Comparison of ENCODE assay signal across 25 cellular contexts in the genomic region with DNA sequence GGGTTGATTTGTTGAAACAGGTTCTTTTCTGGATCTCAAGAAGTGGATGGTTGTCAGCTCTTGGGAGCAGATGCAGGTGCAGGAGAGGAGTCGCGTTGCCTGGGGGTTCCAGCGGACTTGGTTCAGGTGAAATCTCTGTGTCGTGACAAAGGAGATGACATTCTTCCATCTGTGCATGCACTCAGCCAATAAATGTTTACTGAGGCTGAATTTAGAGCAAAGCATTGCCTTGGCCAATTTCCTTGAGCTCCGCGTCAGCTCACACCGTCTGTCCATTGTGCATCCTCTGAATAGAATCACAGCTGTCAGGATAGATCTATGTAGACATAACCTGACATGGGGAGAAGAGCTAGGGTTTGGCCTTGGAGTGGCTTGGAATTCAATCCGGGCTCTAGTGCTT.
DNase-seq lines count a peak whose midpoint lies in the region; ATAC-seq and TF ChIP-seq lines count a peak whose summit lies in the region.
"Had no signal": no experiment of that assay in that cellular context is flagged by ENCODE, and none has a peak within 500 bp of the region (broad histone marks: within the 10 kb centered on the region; RNA-seq: fewer than 3 reads in every experiment).

No MANE protein-coding gene starts in this region.

- H3K36me3 Mint-ChIP-seq in natural killer cell treated with Interleukin-12 subunit alpha and Interleukin-12 subunit beta and Interleukin-15 and Interleukin-18, amount 100 ng/mL, for 72 hours, result no peaks in the 10 kb centered on the region
- H3K36me3 Mint-ChIP-seq in natural killer cell, result no peaks in the 10 kb centered on the region
- H3K36me3 Mint-ChIP-seq: CD8-positive, alpha-beta T cell had no signal

- no peak overlapping the region for H2AFZ ChIP-seq in osteoblast (ENCODE audit: low read length)
- no peak overlapping the region for H2AFZ ChIP-seq in hepatocyte
- H2AFZ ChIP-seq in trophoblast cell (ENCODE audit: insufficient read depth, low read length, poor library complexity), result no peak overlapping the region

- H3K79me1 ChIP-seq in trophoblast cell (ENCODE audit: low read length), result no peaks in the 10 kb centered on the region

- H3K4me3 ChIP-seq in osteoblast (ENCODE audit: insufficient read depth, low read length) (no peak overlapping the region), hepatocyte (no peak overlapping the region), trophoblast cell (ENCODE audit: low read depth, low read length) (no peak overlapping the region)
- H3K4me3 ChIP-seq: MG63, SJSA1 had no signal

- H3K27me3 ChIP-seq in osteoblast (ENCODE audit: insufficient read depth, low read length), result no peaks in the 10 kb centered on the region
- no peaks in the 10 kb centered on the region for H3K27me3 ChIP-seq in hepatocyte
- no peaks in the 10 kb centered on the region for H3K27me3 ChIP-seq in trophoblast cell (ENCODE audit: insufficient read depth, low read length)
- H3K27me3 ChIP-seq: MG63, SJSA1 had no signal

- peak; percentile 4 for DNase-seq in DMS79 treated with DMSO at 0.1 percent for 48 hours (lab: John Stamatoyannopoulos, UW)
- no peak for DNase-seq in DMS79 (lab: John Stamatoyannopoulos, UW)
- DNase-seq in natural killer cell treated with Interleukin-12 subunit alpha and Interleukin-12 subunit beta and Interleukin-15 and Interleukin-18, amount 100 ng/mL, for 72 hours (ENCODE audit: low spot score), result peak; percentile 12
- DNase-seq in natural killer cell, result no peak
- DNase-seq in osteoblast (ENCODE audit: insufficient read length, low spot score, missing footprints), result peak; percentile 52
- no peak for DNase-seq in hepatocyte (ENCODE audit: low spot score)
- DNase-seq in trophoblast cell, result no peak
- DNase-seq: Caco-2; CD8-positive, alpha-beta T cell; IMR-90; KG1; MG63; NCI-H1417 treated with DMSO at 0.1 percent for 48 hours; NCI-H1694 treated with DMSO at 0.1 percent for 48 hours; NCI-H2081; NCI-H446 treated with DMSO at 0.1 percent for 48 hours; NCI-H69; NK-92 treated with Interleukin-12 subunit alpha and Interleukin-12 subunit beta, amount 100 ng/mL, for 24 hours; Right ventricle myocardium superior; RPMI8226 had no signal

- WGBS in hepatocyte (ENCODE audit: low lambda C conversion rate, missing lambda C conversion rate), result 89% methylated on average over 8 of the region's 8 CpGs
- no CpG with 5 or more reads among the region's 8 CpGs for WGBS in trophoblast cell (ENCODE audit: extremely low coverage, insufficient coverage, insufficient read length)

- H4K8ac ChIP-seq in trophoblast cell (ENCODE audit: low read depth, low read length), result no peak overlapping the region

- H3K36me3 ChIP-seq in osteoblast (ENCODE audit: insufficient read depth, low read length) (no peaks in the 10 kb centered on the region), hepatocyte (replicated peaks; ENCODE audit: insufficient read depth, low read depth) (no peaks in the 10 kb centered on the region), trophoblast cell (ENCODE audit: control insufficient read depth in 1 of 2, insufficient read depth in 2 of 2, low read length in 2 of 2) (no peaks in the 10 kb centered on the region)
- H3K36me3 ChIP-seq: MG63, SJSA1 had no signal

- H2BK120ac ChIP-seq in trophoblast cell (ENCODE audit: insufficient read depth, low read length, poor library complexity), result no peak overlapping the region

- no peak overlapping the region for H2AK5ac ChIP-seq in trophoblast cell (ENCODE audit: low read length)

- H3K27me3 Mint-ChIP-seq in natural killer cell treated with Interleukin-12 subunit alpha and Interleukin-12 subunit beta and Interleukin-15 and Interleukin-18, amount 100 ng/mL, for 72 hours, result no peaks in the 10 kb centered on the region
- H3K27me3 Mint-ChIP-seq in natural killer cell (ENCODE audit: low read depth in 2 of 2), result no peaks in the 10 kb centered on the region
- H3K27me3 Mint-ChIP-seq: B cell had no signal

- no peaks in the 10 kb centered on the region for H3K9me2 ChIP-seq in hepatocyte (replicated peaks; ENCODE audit: insufficient read depth)

- H4K91ac ChIP-seq in trophoblast cell (ENCODE audit: low read depth, low read length), result no peak overlapping the region

- H4K20me1 ChIP-seq in osteoblast (ENCODE audit: insufficient read depth, low read length), result no peaks in the 10 kb centered on the region
- no peaks in the 10 kb centered on the region for H4K20me1 ChIP-seq in hepatocyte (ENCODE audit: insufficient read depth, poor library complexity, severe bottlenecking)

- H3K4me3 Mint-ChIP-seq in natural killer cell treated with Interleukin-12 subunit alpha and Interleukin-12 subunit beta and Interleukin-15 and Interleukin-18, amount 100 ng/mL, for 72 hours, result no peak overlapping the region
- H3K4me3 Mint-ChIP-seq in natural killer cell, result no peak overlapping the region
- H3K4me3 Mint-ChIP-seq: B cell; CD8-positive, alpha-beta T cell had no signal

- intact Hi-C loops in natural killer cell (cut with micrococcal nuclease), result no loop called here

- H3K18ac ChIP-seq in trophoblast cell (ENCODE audit: low read length), result no peak overlapping the region

- H3K4me2 ChIP-seq in osteoblast (ENCODE audit: insufficient read depth, low read length), result no peak overlapping the region
- no peak overlapping the region for H3K4me2 ChIP-seq in hepatocyte
- H3K4me2 ChIP-seq in trophoblast cell (ENCODE audit: low read length), result no peak overlapping the region

- no peaks in the 10 kb centered on the region for H3K4me1 Mint-ChIP-seq in natural killer cell treated with Interleukin-12 subunit alpha and Interleukin-12 subunit beta and Interleukin-15 and Interleukin-18, amount 100 ng/mL, for 72 hours (ENCODE audit: low read depth in 2 of 2)
- no peaks in the 10 kb centered on the region for H3K4me1 Mint-ChIP-seq in natural killer cell
- H3K4me1 Mint-ChIP-seq: B cell had no signal

- no peak for ATAC-seq in natural killer cell treated with Interleukin-12 subunit alpha and Interleukin-12 subunit beta and Interleukin-15 and Interleukin-18, amount 100 ng/mL, for 72 hours
- no peak for ATAC-seq in natural killer cell
- ATAC-seq: CD8-positive, alpha-beta T cell; HCT116 had no signal

- TF ChIP-seq CTCF in natural killer cell (IDR thresholded peaks at IDR 0.05) (no peak), osteoblast (IDR thresholded peaks at IDR 0.05; ENCODE audit: extremely low read depth, low read depth, low read length) (no peak), hepatocyte (IDR thresholded peaks at IDR 0.05; ENCODE audit: poor library complexity) (no peak)

- H3K79me2 ChIP-seq in osteoblast (ENCODE audit: insufficient read depth, low read length) (no peaks in the 10 kb centered on the region), hepatocyte (no peaks in the 10 kb centered on the region), trophoblast cell (ENCODE audit: control insufficient read depth, insufficient read depth, low read length, poor library complexity) (no peaks in the 10 kb centered on the region)

- H3K14ac ChIP-seq in trophoblast cell (ENCODE audit: low read length), result no peak overlapping the region

- no peak overlapping the region for H3K27ac Mint-ChIP-seq in natural killer cell treated with Interleukin-12 subunit alpha and Interleukin-12 subunit beta and Interleukin-15 and Interleukin-18, amount 100 ng/mL, for 72 hours
- H3K27ac Mint-ChIP-seq in natural killer cell, result no peak overlapping the region
- H3K27ac Mint-ChIP-seq: B cell; CD8-positive, alpha-beta T cell had no signal

- no peak overlapping the region for H2BK5ac ChIP-seq in trophoblast cell (ENCODE audit: low read depth, low read length, poor library complexity)

- H4K12ac ChIP-seq in trophoblast cell (ENCODE audit: low read depth, low read length), result no peak overlapping the region

- H3K9me3 ChIP-seq in osteoblast (ENCODE audit: low read depth, low read length) (peaks cover 3% of the 10 kb centered on the region), hepatocyte (ENCODE audit: low read depth) (no peaks in the 10 kb centered on the region), trophoblast cell (ENCODE audit: insufficient read depth, low read depth, low read length) (no peaks in the 10 kb centered on the region)
- H3K9me3 ChIP-seq: Caco-2, MG63 had no signal

- H3K9me3 Mint-ChIP-seq in natural killer cell treated with Interleukin-12 subunit alpha and Interleukin-12 subunit beta and Interleukin-15 and Interleukin-18, amount 100 ng/mL, for 72 hours, result no peaks in the 10 kb centered on the region
- H3K9me3 Mint-ChIP-seq in natural killer cell, result no peaks in the 10 kb centered on the region
- H3K9me3 Mint-ChIP-seq: CD8-positive, alpha-beta T cell had no signal

- no peak overlapping the region for H3K9ac ChIP-seq in trophoblast cell (ENCODE audit: low read length)

- no peaks in the 10 kb centered on the region for H3K4me1 ChIP-seq in osteoblast (ENCODE audit: insufficient read depth, low read length)
- H3K4me1 ChIP-seq in hepatocyte (ENCODE audit: insufficient read depth), result no peaks in the 10 kb centered on the region
- no peaks in the 10 kb centered on the region for H3K4me1 ChIP-seq in trophoblast cell (ENCODE audit: control insufficient read depth in 1 of 2, insufficient read depth in 2 of 2, low read length in 2 of 2)
- H3K4me1 ChIP-seq: Caco-2, SJSA1 had no signal

- no peak overlapping the region for H3K23ac ChIP-seq in trophoblast cell (ENCODE audit: low read length)

- no peak overlapping the region for H2BK12ac ChIP-seq in trophoblast cell (ENCODE audit: low read length)

- H3K4ac ChIP-seq in trophoblast cell (ENCODE audit: low read depth, low read length), result no peak overlapping the region

- H3K27ac ChIP-seq in osteoblast (ENCODE audit: low read depth, low read length) (no peak overlapping the region), hepatocyte (no peak overlapping the region), trophoblast cell (ENCODE audit: low read depth, low read length) (no peak overlapping the region)
- H3K27ac ChIP-seq: 22Rv1, C4-2B, SJSA1 had no signal

Comparison
In these comparisons a context has a peak if more than half of its experiments do, and no peak if none do; other contexts are left out.
1. DNase-seq: peak in DMS79 treated with DMSO at 0.1 percent for 48 hours (single experiment), natural killer cell treated with Interleukin-12 subunit alpha and Interleukin-12 subunit beta and Interleukin-15 and Interleukin-18, amount 100 ng/mL, for 72 hours (single experiment) and osteoblast (single experiment); none in DMS79 (single experiment), natural killer cell (single experiment), hepatocyte (single experiment) and trophoblast cell (0 of 2).